In the genomic region with DNA sequence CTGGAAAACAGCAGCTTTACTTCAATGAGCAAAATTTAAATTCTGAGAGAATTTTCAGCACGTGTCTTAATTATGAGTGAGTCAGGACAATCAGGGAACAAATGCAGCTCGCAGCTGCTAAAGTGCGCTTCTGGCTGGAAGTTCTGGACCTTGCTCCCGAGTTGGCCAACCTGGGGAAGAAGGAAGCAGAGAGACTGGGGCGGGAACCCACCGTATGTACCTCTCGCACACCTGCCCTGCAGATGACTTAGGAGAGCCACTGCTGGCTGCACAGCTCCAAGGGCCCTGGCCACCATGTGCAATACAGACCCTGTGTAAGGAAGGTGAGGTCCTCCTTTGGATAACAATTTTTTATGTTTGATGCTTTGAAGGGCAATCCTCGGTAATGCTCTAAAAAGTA, we compare ENCODE assay signal across 17 cellular contexts. TPM values are rescaled to one million over a fixed set of nuclear protein-coding genes. Genes with fewer than 3 reads are reported as not detected.
"Had no signal": no experiment of that assay in that cellular context is flagged by ENCODE, and none has a peak within 500 bp of the region (broad histone marks: within the 10 kb centered on the region; RNA-seq: fewer than 3 reads in every experiment).

No MANE protein-coding gene starts in this region.

- H3K36me3 ChIP-seq: neutrophil had no signal

- ATAC-seq: left cardiac atrium; naive thymus-derived CD8-positive, alpha-beta T cell; psoas muscle; sciatic nerve had no signal

- H3K9me3 ChIP-seq: neutrophil, psoas muscle had no signal

- H3K4me3 ChIP-seq: psoas muscle, skin epidermis had no signal

- H3K27ac ChIP-seq: neutrophil, psoas muscle, skin epidermis had no signal

- DNase-seq: cerebellar nuclear complex; dermis blood vessel endothelial cell; endodermal cell; erythroblast; glutamatergic neuron; immature natural killer cell; kidney; left cardiac atrium; mesendoderm; naive thymus-derived CD8-positive, alpha-beta T cell; psoas muscle; retina; stimulated activated CD4-positive, alpha-beta T cell treated with anti-CD3 and anti-CD28 coated beads, Interleukin-12 subunit alpha, Interleukin-12 subunit beta, amount 100 ng/mL, for 4 hours; stimulated activated naive CD4-positive, alpha-beta T cell treated with Interleukin-2 at 50 U/mL for 16 hours had no signal

RNA-seq across cellular contexts. Expression of a gene that starts 42.4 kb away (rescaled TPM):
- polyA plus RNA-seq: immature natural killer cell; naive thymus-derived CD8-positive, alpha-beta T cell had no signal
